ENCODE assay signal across 10 cellular contexts in genomic region chr1:2330511-2331199, GRCh38.
DNase-seq lines count a peak whose midpoint lies in the region; ATAC-seq and TF ChIP-seq lines count a peak whose summit lies in the region.
"Had no signal": no experiment of that assay in that cellular context is flagged by ENCODE, and none has a peak within 500 bp of the region (broad histone marks: within the 10 kb centered on the region; RNA-seq: fewer than 3 reads in every experiment).

No MANE protein-coding gene starts in this region.

- DNase-seq in AG20443 (ENCODE audit: low spot score) (peak; percentile 96), astrocyte of the spinal cord (ENCODE audit: low read depth, low spot score) (peak; percentile 82), right cardiac atrium (peak; percentile 79 to 90 (median 85)), sigmoid colon (peak; percentile 88), middle frontal gyrus (ENCODE audit: extremely low spot score, low spot score) (no peak)
- DNase-seq in CD8-positive, alpha-beta memory T cell, result no peak
- DNase-seq: H9, NCI-H1105 treated with DMSO at 0.1 percent for 48 hours had no signal

- H3K36me3 Mint-ChIP-seq in CD8-positive, alpha-beta memory T cell, result peaks cover 0 to 3% (median 0%) of the 10 kb centered on the region in 3 donors

- in situ Hi-C loops in astrocyte of the spinal cord (cut with HindIII; ENCODE audit: low sequenced_read_pairs), result no loop called here

- no peak overlapping the region for H3K4me3 Mint-ChIP-seq in CD8-positive, alpha-beta memory T cell
- H3K4me3 Mint-ChIP-seq: H9 had no signal

- H3K4me3 ChIP-seq in astrocyte of the spinal cord (ENCODE audit: low read depth, low read length) (no peak overlapping the region), right cardiac atrium (ENCODE audit: low read length) (no peak overlapping the region), sigmoid colon (no peak overlapping the region)
- no peak overlapping the region for H3K4me3 ChIP-seq in CD8-positive, alpha-beta memory T cell (ENCODE audit: low read length)

- no peaks in the 10 kb centered on the region for H3K9me3 ChIP-seq in right cardiac atrium (ENCODE audit: control insufficient read depth, low read length)
- no peaks in the 10 kb centered on the region for H3K9me3 ChIP-seq in sigmoid colon
- no peaks in the 10 kb centered on the region for H3K9me3 ChIP-seq in CD8-positive, alpha-beta memory T cell (ENCODE audit: low read length)

- H3K27ac Mint-ChIP-seq in CD8-positive, alpha-beta memory T cell, result no peak overlapping the region

- no peaks in the 10 kb centered on the region for H3K9me3 Mint-ChIP-seq in CD8-positive, alpha-beta memory T cell

- TF ChIP-seq CTCF in astrocyte of the spinal cord (IDR thresholded peaks at IDR 0.05; ENCODE audit: low read depth, low read length) (no peak), sigmoid colon (IDR thresholded peaks at IDR 0.05) (no peak)

- TF ChIP-seq EP300 in sigmoid colon (IDR thresholded peaks at IDR 0.05), result no peak

- H3K4me1 ChIP-seq in right cardiac atrium (ENCODE audit: control insufficient read depth, insufficient read depth, low read length) (peaks cover 3% of the 10 kb centered on the region), sigmoid colon (peaks cover 0 to 24% (median 19%) of the 10 kb centered on the region in 4 donors)
- no peaks in the 10 kb centered on the region for H3K4me1 ChIP-seq in CD8-positive, alpha-beta memory T cell (ENCODE audit: insufficient read depth, low read length)

- H3K36me3 ChIP-seq in sigmoid colon, result no peaks in the 10 kb centered on the region
- H3K36me3 ChIP-seq in CD8-positive, alpha-beta memory T cell (ENCODE audit: insufficient read depth, low read length), result no peaks in the 10 kb centered on the region

- ATAC-seq in right cardiac atrium, result peak; percentile 62 to 68
- no peak for ATAC-seq in GM21390 (IDR thresholded peaks at IDR 0.05; ENCODE audit: unreplicated experiment)
- no peak for ATAC-seq in GM18870 (IDR thresholded peaks at IDR 0.05; ENCODE audit: unreplicated experiment)

- peaks cover 5 to 8% of the 10 kb centered on the region in 2 donors for H3K27me3 Mint-ChIP-seq in CD8-positive, alpha-beta memory T cell

- POLR2A ChIA-PET in CD8-positive, alpha-beta memory T cell (lab: Charles Lee), result no interaction called here

- intact Hi-C loops in right cardiac atrium (cut with DNase I) (no loop called here), sigmoid colon (cut with DNase I) (loop anchor here (5.0 kb wide), 1 partner anchor 47 kb away; no protein-coding TSS in a partner anchor)

- no peaks in the 10 kb centered on the region for H3K4me1 Mint-ChIP-seq in CD8-positive, alpha-beta memory T cell

- H3K27ac ChIP-seq in right cardiac atrium (ENCODE audit: low read length) (no peak overlapping the region), sigmoid colon (peak overlapping the region; percentile 67 to 83 (median 79))
- H3K27ac ChIP-seq in CD8-positive, alpha-beta memory T cell (ENCODE audit: low read depth, low read length), result no peak overlapping the region

- CTCF ChIA-PET in CD8-positive, alpha-beta memory T cell (lab: Charles Lee), result no interaction called here

- TF ChIP-seq POLR2A in sigmoid colon (IDR thresholded peaks at IDR 0.05), result no peak

- no peaks in the 10 kb centered on the region for H3K27me3 ChIP-seq in right cardiac atrium (ENCODE audit: control insufficient read depth, insufficient read depth)
- no peaks in the 10 kb centered on the region for H3K27me3 ChIP-seq in sigmoid colon
- H3K27me3 ChIP-seq in CD8-positive, alpha-beta memory T cell (ENCODE audit: insufficient read depth, low read length, poor library complexity, severe bottlenecking), result no peaks in the 10 kb centered on the region

- 38% methylated on average over 32 of the region's 32 CpGs for WGBS in right cardiac atrium
- 68 to 74% methylated on average over 32 of the region's 32 CpGs for WGBS in sigmoid colon, 2 donors

Comparison
In these comparisons a context has a peak if more than half of its experiments do, and no peak if none do; other contexts are left out.
1. DNase-seq: peak in AG20443 (single experiment), astrocyte of the spinal cord (single experiment), right cardiac atrium (3 of 3) and sigmoid colon (single experiment); none in middle frontal gyrus (single experiment) and CD8-positive, alpha-beta memory T cell (0 of 5).
2. ATAC-seq: peak in right cardiac atrium (2 of 2); none in GM21390 (single experiment) and GM18870 (single experiment).
3. H3K27ac ChIP-seq: peak in sigmoid colon (4 of 4); none in right cardiac atrium (single experiment) and CD8-positive, alpha-beta memory T cell (single experiment).